In the genomic region with DNA sequence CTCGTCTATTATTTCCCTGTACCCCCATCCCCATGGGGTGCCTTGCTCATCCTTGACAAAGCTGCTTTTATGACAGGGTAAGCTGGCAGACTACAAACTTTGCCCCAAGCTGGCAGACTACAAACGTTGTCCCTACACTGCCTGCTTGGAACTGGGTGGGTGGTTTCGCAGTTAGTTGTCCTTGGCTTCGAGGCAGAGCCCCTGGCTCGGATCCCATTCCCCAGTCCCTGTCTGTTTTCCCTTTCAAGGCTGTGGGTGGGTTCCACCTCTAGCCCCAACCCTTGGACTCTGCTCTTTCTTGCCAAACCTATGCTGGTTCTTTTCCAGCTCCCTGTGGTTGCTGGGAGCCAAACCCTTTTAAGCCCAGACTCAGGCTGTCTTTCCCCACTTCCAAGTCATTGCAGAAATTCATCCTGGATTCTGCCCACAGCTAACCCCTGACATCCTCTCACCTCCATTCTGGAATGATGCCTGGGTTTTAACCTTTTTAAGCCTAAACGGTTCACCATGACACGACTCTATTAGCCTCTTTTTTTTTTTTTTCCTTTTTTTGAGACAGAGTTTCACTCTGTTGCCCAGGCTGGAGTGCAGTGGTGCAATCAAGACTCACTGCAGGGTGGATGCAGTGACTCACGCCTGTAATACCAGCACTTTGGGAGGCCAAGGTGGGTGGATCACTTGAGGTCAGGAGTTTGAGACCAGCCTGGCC, we compare ENCODE assay signal across 9 cellular contexts. TPM values are rescaled to one million over a fixed set of nuclear protein-coding genes. Genes with fewer than 3 reads are reported as not detected.
DNase-seq lines count a peak whose midpoint lies in the region; ATAC-seq and TF ChIP-seq lines count a peak whose summit lies in the region.
"Had no signal": no experiment of that assay in that cellular context is flagged by ENCODE, and none has a peak within 500 bp of the region (broad histone marks: within the 10 kb centered on the region; RNA-seq: fewer than 3 reads in every experiment).

No MANE protein-coding gene starts in this region.

- 74 to 75% methylated on average over 8 of the region's 8 CpGs for WGBS in upper lobe of left lung, 2 donors

- no peak overlapping the region for H3K27ac ChIP-seq in lower lobe of right lung
- H3K27ac ChIP-seq in upper lobe of left lung: peak overlapping the region in 1 of 4 donors; percentile 5

- no peak for TF ChIP-seq CTCF in lower lobe of right lung (IDR thresholded peaks at IDR 0.05)
- no peak for TF ChIP-seq CTCF in upper lobe of left lung (IDR thresholded peaks at IDR 0.05)

- H3K9me3 ChIP-seq in lower lobe of right lung: no peaks in the 10 kb centered on the region
- no peaks in the 10 kb centered on the region for H3K9me3 ChIP-seq in upper lobe of left lung

- no peak for TF ChIP-seq POLR2A in upper lobe of left lung (IDR thresholded peaks at IDR 0.05)

- H3K36me3 ChIP-seq in lower lobe of right lung: peaks cover 33% of the 10 kb centered on the region
- H3K36me3 ChIP-seq in upper lobe of left lung: peaks cover 0 to 34% (median 18%) of the 10 kb centered on the region in 4 donors

- H3K27me3 ChIP-seq in lower lobe of right lung (ENCODE audit: low read depth): no peaks in the 10 kb centered on the region
- no peaks in the 10 kb centered on the region for H3K27me3 ChIP-seq in upper lobe of left lung

- H3K4me1 ChIP-seq in lower lobe of right lung (no peaks in the 10 kb centered on the region), upper lobe of left lung (no peaks in the 10 kb centered on the region)

- peak; percentile 41 for DNase-seq in DMS 273 (lab: John Stamatoyannopoulos, UW; ENCODE audit: unreplicated experiment)
- no peak for DNase-seq in DMS 273 treated with DMSO at 0.1 percent for 48 hours (lab: John Stamatoyannopoulos, UW)
- peak; percentile 56 for DNase-seq in cerebellum (ENCODE audit: low spot score)
- no peak for DNase-seq in lower lobe of right lung
- DNase-seq in upper lobe of left lung: no peak
- DNase-seq in NCI-H82 treated with DMSO at 0.1 percent for 48 hours (lab: John Stamatoyannopoulos, UW; ENCODE audit: unreplicated experiment): no peak
- no peak for DNase-seq in HUDEP-2 (lab: John Stamatoyannopoulos, UW; ENCODE audit: unreplicated experiment in 76 of 76)
- DNase-seq: activated naive CD8-positive, alpha-beta T cell treated with anti-CD3 and anti-CD28 coated beads, Interleukin-2, amount 10 ng/mL, durations not matched to agents 7 days and 5 days had no signal

- no peak for TF ChIP-seq EP300 in upper lobe of left lung (IDR thresholded peaks at IDR 0.05)

- H3K4me3 ChIP-seq in lower lobe of right lung: no peak overlapping the region
- H3K4me3 ChIP-seq in upper lobe of left lung: no peak overlapping the region

- ATAC-seq in lower lobe of right lung (peak; percentile 21 to 37), upper lobe of left lung (ENCODE audit: low FRiP score in 2 of 2) (peak; percentile 25 to 88), GM18868 (IDR thresholded peaks at IDR 0.05; ENCODE audit: unreplicated experiment) (no peak)

- intact Hi-C loops in lower lobe of right lung (cut with DNase I): no loop called here

RNA-seq across cellular contexts. Expression of a gene that starts 9.2 kb away (rescaled TPM):
- total RNA-seq in cerebellum (68.1 TPM), lower lobe of right lung (93.4 TPM), upper lobe of left lung (100 to 1,000 TPM in 1 of 6 donors, 10 to 100 TPM in 5; 45.7 to 114 (median 73.1) TPM)

RNA-seq across cellular contexts. Expression of a gene that starts 14.3 kb away (rescaled TPM):
- 28.1 TPM for total RNA-seq in cerebellum
- 40.5 TPM for total RNA-seq in lower lobe of right lung
- total RNA-seq in upper lobe of left lung: 10 to 100 TPM; 24.3 to 82.8 (median 34.0) TPM

RNA-seq across cellular contexts. Expression of a gene that starts 14.4 kb away (rescaled TPM):
- total RNA-seq in cerebellum (0.82 TPM), lower lobe of right lung (0.50 TPM), upper lobe of left lung (1 to 10 TPM in 1 of 6 donors, under 1 TPM in 4, not detected in 1; 0.20 to 4.2 (median 0.44) TPM)

RNA-seq across cellular contexts. Expression of a gene that starts 31.2 kb away (rescaled TPM):
- total RNA-seq in cerebellum (113 TPM), lower lobe of right lung (107 TPM), upper lobe of left lung (100 to 1,000 TPM in 2 of 6 donors, 10 to 100 TPM in 4; 62.4 to 103 (median 90.2) TPM)

RNA-seq across cellular contexts. Expression of a gene that starts 38.9 kb away (rescaled TPM):
- total RNA-seq in cerebellum (25.3 TPM), lower lobe of right lung (31.2 TPM), upper lobe of left lung (10 to 100 TPM; 28.5 to 81.7 (median 40.3) TPM)

Comparison
In these comparisons a context has a peak if more than half of its experiments do, and no peak if none do; other contexts are left out.
1. DNase-seq: peak in DMS 273 (single experiment) and cerebellum (single experiment); none in DMS 273 treated with DMSO at 0.1 percent for 48 hours (single experiment), lower lobe of right lung (single experiment), upper lobe of left lung (0 of 2), NCI-H82 treated with DMSO at 0.1 percent for 48 hours (single experiment) and HUDEP-2 (0 of 76).